In genomic region chr10:35090162-35090954, GRCh38 we compare ENCODE assay signal across 9 cellular contexts. TPM values are rescaled to one million over a fixed set of nuclear protein-coding genes. Genes with fewer than 3 reads are reported as not detected.
DNase-seq lines count a peak whose midpoint lies in the region; ATAC-seq, FAIRE-seq and TF ChIP-seq lines count a peak whose summit lies in the region.
"Had no signal": no experiment of that assay in that cellular context is flagged by ENCODE, and none has a peak within 500 bp of the region (broad histone marks: within the 10 kb centered on the region; RNA-seq: fewer than 3 reads in every experiment).

CUL2 (minus strand) TSS chr10:35090341; CDS start chr10:35071317, 19,024 bp downstream.

- FAIRE-seq in kidney (lab: Jason Lieb, UNC): no peak
- FAIRE-seq: TTC549 had no signal

- TF ChIP-seq CTCF in kidney (IDR thresholded peaks at IDR 0.05; ENCODE audit: borderline replicate concordance, extremely low read depth, insufficient read depth): no peak

- peaks cover 3 to 10% of the 10 kb centered on the region in 2 donors for H3K4me1 ChIP-seq in kidney (ENCODE audit: control insufficient read depth in 1 of 2, insufficient read depth in 1 of 2, low read depth in 1 of 2, low read length in 2 of 2)

- peak within 1 kb of the TSS; percentile 82 to 93 for H3K4me3 ChIP-seq in kidney (ENCODE audit: low read length in 2 of 2)

- ATAC-seq in HG03378 (IDR thresholded peaks at IDR 0.05; ENCODE audit: unreplicated experiment): peak; percentile 75

- peak within 1 kb of the TSS; percentile 51 to 73 for H3K9ac ChIP-seq in kidney (ENCODE audit: low read length in 2 of 2)

- peak; percentile 43 for TF ChIP-seq POLR2A in GM19099 (IDR thresholded peaks at IDR 0.05; ENCODE audit: extremely low read depth, insufficient read length, low read depth)

- intact Hi-C loops in kidney (cut with DNase I): no loop called here

- no peaks in the 10 kb centered on the region for H3K36me3 ChIP-seq in kidney (ENCODE audit: control insufficient read depth in 1 of 2, insufficient read depth in 2 of 2, low read length in 2 of 2)

- H3K9me3 ChIP-seq in kidney (ENCODE audit: control insufficient read depth in 1 of 2, low read length in 2 of 2): no peaks in the 10 kb centered on the region

- H3K27ac ChIP-seq in kidney (ENCODE audit: low read depth in 2 of 2, low read length in 2 of 2): peak within 1 kb of the TSS; percentile 89 to 93

- DNase-seq in AG20443 (ENCODE audit: low spot score): peak; percentile 97
- DNase-seq in NCI-H446 treated with DMSO at 0.1 percent for 48 hours (lab: John Stamatoyannopoulos, UW): peak; percentile 87
- peak; percentile 89 for DNase-seq in activated CD4-positive, alpha-beta T cell treated with anti-CD3 and anti-CD28 coated beads for 1 hour
- peak; percentile 92 for DNase-seq in cerebellum (ENCODE audit: low spot score)
- DNase-seq in kidney: peak; percentile 96
- peak; percentile 81 to 90 for DNase-seq in stimulated activated CD4-positive, alpha-beta T cell treated with anti-CD3 and anti-CD28 coated beads, Interleukin-15, amount 100 ng/mL, for 1 hour (ENCODE audit: low read depth in 1 of 2, low spot score in 1 of 2)

RNA-seq across cellular contexts. Expression of gene CUL2, which starts in this region (rescaled TPM):
- total RNA-seq in cerebellum (30.0 TPM), kidney (25.9 TPM)
- polyA plus RNA-seq in kidney (ENCODE audit: insufficient read depth, low read depth, low replicate concordance): 14.5 TPM

Comparison
In these comparisons a context has a peak if more than half of its experiments do, and no peak if none do; other contexts are left out.
1. Peak in every context shown above with its lines: DNase-seq, ATAC-seq, H3K4me3 ChIP-seq and H3K27ac ChIP-seq.